In the genomic region with DNA sequence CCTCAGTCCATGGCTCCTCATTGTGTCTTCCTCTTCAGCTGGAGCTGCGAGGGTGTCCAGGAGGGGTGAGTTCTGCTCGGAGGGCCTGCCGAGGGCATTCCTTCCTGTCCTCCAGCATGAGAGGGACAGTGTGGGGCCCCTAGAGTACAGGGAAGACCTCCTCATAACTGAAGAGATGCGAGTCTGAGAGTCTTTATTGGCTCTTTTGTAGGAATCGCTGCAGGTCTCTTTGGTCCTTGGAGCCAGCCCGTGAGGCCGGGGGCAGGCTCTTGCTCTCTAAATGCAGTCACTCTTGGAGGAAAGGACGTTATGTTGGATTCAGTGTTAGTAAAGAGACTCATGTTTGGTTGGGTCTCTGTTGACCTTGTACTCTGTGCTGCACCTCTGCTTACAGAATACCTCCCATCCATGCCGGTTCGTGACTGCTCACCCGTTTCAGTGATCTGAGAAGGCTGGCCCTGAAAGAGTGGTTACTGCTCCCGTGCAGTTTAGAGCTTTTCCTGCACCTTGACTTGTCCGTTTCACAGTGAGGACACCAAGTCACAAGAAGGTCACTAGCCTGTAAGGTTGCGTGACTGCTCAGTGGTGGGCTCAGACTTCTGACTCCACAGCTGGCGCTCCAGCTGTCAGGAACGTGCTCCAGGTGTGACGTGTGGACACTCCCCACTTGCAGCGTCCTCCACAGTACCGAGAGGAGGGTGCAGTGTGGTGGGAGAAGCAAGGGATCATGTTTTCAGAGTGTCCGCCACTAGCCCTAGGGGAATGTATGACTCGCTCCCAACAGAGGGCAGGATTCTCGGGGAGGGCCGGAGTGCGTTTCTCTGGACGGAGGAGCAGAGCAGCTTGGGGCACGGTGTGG, we compare ENCODE assay signal across 2 cellular contexts.
TF ChIP-seq lines count a peak whose summit lies in the region.

No MANE protein-coding gene starts in this region.

TF ChIP-seq in HEK293, 187 proteins besides CTCF, POLR2A, EP300 and RAD21:
- no peak for TF ChIP-seq WT1 (tag by site-specific recombination; IDR thresholded peaks at IDR 0.05)
- no peak for TF ChIP-seq ZNF48 (tag by site-specific recombination; IDR thresholded peaks at IDR 0.05)
- TF ChIP-seq, protein P1, sequence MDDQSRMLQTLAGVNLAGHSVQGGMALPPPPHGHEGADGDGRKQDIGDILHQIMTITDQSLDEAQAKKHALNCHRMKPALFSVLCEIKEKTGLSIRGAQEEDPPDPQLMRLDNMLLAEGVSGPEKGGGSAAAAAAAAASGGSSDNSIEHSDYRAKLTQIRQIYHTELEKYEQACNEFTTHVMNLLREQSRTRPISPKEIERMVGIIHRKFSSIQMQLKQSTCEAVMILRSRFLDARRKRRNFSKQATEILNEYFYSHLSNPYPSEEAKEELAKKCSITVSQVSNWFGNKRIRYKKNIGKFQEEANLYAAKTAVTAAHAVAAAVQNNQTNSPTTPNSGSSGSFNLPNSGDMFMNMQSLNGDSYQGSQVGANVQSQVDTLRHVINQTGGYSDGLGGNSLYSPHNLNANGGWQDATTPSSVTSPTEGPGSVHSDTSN (CRISPR knock-in tag; IDR thresholded peaks at IDR 0.05) = no peak
- TF ChIP-seq, protein P2, sequence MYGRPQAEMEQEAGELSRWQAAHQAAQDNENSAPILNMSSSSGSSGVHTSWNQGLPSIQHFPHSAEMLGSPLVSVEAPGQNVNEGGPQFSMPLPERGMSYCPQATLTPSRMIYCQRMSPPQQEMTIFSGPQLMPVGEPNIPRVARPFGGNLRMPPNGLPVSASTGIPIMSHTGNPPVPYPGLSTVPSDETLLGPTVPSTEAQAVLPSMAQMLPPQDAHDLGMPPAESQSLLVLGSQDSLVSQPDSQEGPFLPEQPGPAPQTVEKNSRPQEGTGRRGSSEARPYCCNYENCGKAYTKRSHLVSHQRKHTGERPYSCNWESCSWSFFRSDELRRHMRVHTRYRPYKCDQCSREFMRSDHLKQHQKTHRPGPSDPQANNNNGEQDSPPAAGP (tag by site-specific recombination; IDR thresholded peaks at IDR 0.05) = no peak
- TF ChIP-seq SP7 (tag by site-specific recombination; IDR thresholded peaks at IDR 0.05) = 0 out of 2 replicates have a peak, but pooled peaks have one; percentile 18
- TF ChIP-seq ZNF169 (tag by site-specific recombination; IDR thresholded peaks at IDR 0.05) = no peak

TF ChIP-seq in K562, 482 proteins besides CTCF, POLR2A, EP300 and RAD21:
- TF ChIP-seq POLR2G (IDR thresholded peaks at IDR 0.05; ENCODE audit: low read depth, low read length) = no peak
- TF ChIP-seq, protein P3, sequence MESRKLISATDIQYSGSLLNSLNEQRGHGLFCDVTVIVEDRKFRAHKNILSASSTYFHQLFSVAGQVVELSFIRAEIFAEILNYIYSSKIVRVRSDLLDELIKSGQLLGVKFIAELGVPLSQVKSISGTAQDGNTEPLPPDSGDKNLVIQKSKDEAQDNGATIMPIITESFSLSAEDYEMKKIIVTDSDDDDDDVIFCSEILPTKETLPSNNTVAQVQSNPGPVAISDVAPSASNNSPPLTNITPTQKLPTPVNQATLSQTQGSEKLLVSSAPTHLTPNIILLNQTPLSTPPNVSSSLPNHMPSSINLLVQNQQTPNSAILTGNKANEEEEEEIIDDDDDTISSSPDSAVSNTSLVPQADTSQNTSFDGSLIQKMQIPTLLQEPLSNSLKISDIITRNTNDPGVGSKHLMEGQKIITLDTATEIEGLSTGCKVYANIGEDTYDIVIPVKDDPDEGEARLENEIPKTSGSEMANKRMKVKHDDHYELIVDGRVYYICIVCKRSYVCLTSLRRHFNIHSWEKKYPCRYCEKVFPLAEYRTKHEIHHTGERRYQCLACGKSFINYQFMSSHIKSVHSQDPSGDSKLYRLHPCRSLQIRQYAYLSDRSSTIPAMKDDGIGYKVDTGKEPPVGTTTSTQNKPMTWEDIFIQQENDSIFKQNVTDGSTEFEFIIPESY (CRISPR knock-in tag; IDR thresholded peaks at IDR 0.05) = peak; percentile 94
